In the genomic region with DNA sequence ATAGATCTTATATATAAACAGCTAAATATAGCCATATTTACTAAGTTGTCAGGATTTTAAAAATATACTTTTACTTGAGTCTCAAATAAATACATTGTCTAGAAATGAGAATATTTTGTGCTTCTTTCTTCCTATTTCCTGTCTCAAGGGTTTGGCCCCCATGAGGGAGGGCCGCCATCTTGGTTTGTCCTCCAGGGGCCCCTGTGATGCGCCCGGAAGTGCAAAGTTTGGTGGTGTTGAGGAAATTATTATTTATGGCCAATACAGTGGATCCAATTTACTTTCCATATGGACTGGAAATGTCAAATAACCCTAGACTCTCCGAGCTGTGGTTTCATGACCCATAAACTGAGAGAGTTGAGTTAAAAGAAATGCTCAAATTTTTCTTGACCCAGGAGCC, we compare ENCODE assay signal across 25 cellular contexts.
"Had no signal": no experiment of that assay in that cellular context is flagged by ENCODE, and none has a peak within 500 bp of the region (broad histone marks: within the 10 kb centered on the region; RNA-seq: fewer than 3 reads in every experiment).

No MANE protein-coding gene starts in this region.

- DNase-seq: activated CD4-positive, alpha-beta T cell treated with anti-CD3 and anti-CD28 coated beads, Interleukin-2, amount 50 U/mL, for 48 hours; activated effector memory CD4-positive, alpha-beta T cell treated with Interleukin-2 at 50 U/mL for 16 hours; activated naive CD4-positive, alpha-beta T cell treated with anti-CD3 and anti-CD28 coated beads for 36 hours; activated naive CD8-positive, alpha-beta T cell treated with anti-CD3 and anti-CD28 coated beads, Interleukin-2, amount 50 U/mL, for 24 hours; effector memory CD8-positive, alpha-beta T cell; esophagus squamous epithelium; mesendoderm; stimulated activated CD4-positive, alpha-beta T cell treated with anti-CD3 and anti-CD28 coated beads, Interleukin-1b, Interleukin-23, amount 100 ng/mL, for 48 hours; T1000 had no signal

- H3K36me3 ChIP-seq: cardiac muscle cell, esophagus squamous epithelium, gastroesophageal sphincter, heart left ventricle, lower lobe of right lung, stomach, suprapubic skin, vagina had no signal

- ATAC-seq: activated naive CD8-positive, alpha-beta T cell treated with anti-CD3 and anti-CD28 coated beads, Interleukin-2, amount 50 U/mL, for 24 hours; effector memory CD8-positive, alpha-beta T cell; left colon; lower lobe of right lung; naive thymus-derived CD4-positive, alpha-beta T cell; stimulated activated effector memory CD8-positive, alpha-beta T cell treated with anti-CD3 and anti-CD28 coated beads, Interleukin-12 subunit alpha, Interleukin-12 subunit beta, amount 100 ng/mL, for 72 hours; WTC11 had no signal

- H3K36me3 Mint-ChIP-seq: naive thymus-derived CD4-positive, alpha-beta T cell; stimulated activated effector memory CD8-positive, alpha-beta T cell treated with anti-CD3 and anti-CD28 coated beads, Interleukin-12 subunit alpha, Interleukin-12 subunit beta, amount 100 ng/mL, for 72 hours; type B pancreatic cell; WTC11 had no signal

- H3K27me3 Mint-ChIP-seq: type B pancreatic cell had no signal

- H3K27ac ChIP-seq: cardiac muscle cell, gastroesophageal sphincter, lower lobe of right lung, skin epidermis, suprapubic skin, vagina had no signal

- FAIRE-seq: keratinocyte had no signal

- H3K27ac Mint-ChIP-seq: activated naive CD4-positive, alpha-beta T cell treated with anti-CD3 and anti-CD28 coated beads for 36 hours; activated naive CD8-positive, alpha-beta T cell treated with anti-CD3 and anti-CD28 coated beads, Interleukin-2, amount 50 U/mL, for 24 hours; effector memory CD8-positive, alpha-beta T cell; naive thymus-derived CD4-positive, alpha-beta T cell; progenitor cell of endocrine pancreas; stimulated activated effector memory CD8-positive, alpha-beta T cell treated with anti-CD3 and anti-CD28 coated beads, Interleukin-12 subunit alpha, Interleukin-12 subunit beta, amount 100 ng/mL, for 72 hours; T-helper 1 cell treated with Interleukin-12 subunit alpha and Interleukin-12 subunit beta and Interleukin-4 antibody, amounts not matched to agents 30 μg/mL and 1 μg/mL, for 36 hours; type B pancreatic cell; WTC11 had no signal

- H3K9me3 Mint-ChIP-seq: activated naive CD4-positive, alpha-beta T cell treated with anti-CD3 and anti-CD28 coated beads for 36 hours; activated naive CD8-positive, alpha-beta T cell treated with anti-CD3 and anti-CD28 coated beads, Interleukin-2, amount 50 U/mL, for 24 hours; stimulated activated effector memory CD8-positive, alpha-beta T cell treated with anti-CD3 and anti-CD28 coated beads, Interleukin-12 subunit alpha, Interleukin-12 subunit beta, amount 100 ng/mL, for 72 hours; T-helper 1 cell treated with Interleukin-12 subunit alpha and Interleukin-12 subunit beta and Interleukin-4 antibody, amounts not matched to agents 30 μg/mL and 1 μg/mL, for 36 hours; type B pancreatic cell; WTC11 had no signal

- H3K9me3 ChIP-seq: esophagus squamous epithelium, gastroesophageal sphincter, lower lobe of right lung, stomach, suprapubic skin, vagina had no signal

- H3K27me3 ChIP-seq: cardiac muscle cell, esophagus squamous epithelium, heart left ventricle, vagina had no signal

- H3K4me1 Mint-ChIP-seq: activated naive CD8-positive, alpha-beta T cell treated with anti-CD3 and anti-CD28 coated beads, Interleukin-2, amount 50 U/mL, for 24 hours; naive thymus-derived CD4-positive, alpha-beta T cell; stimulated activated effector memory CD8-positive, alpha-beta T cell treated with anti-CD3 and anti-CD28 coated beads, Interleukin-12 subunit alpha, Interleukin-12 subunit beta, amount 100 ng/mL, for 72 hours had no signal

- H3K4me3 ChIP-seq: cardiac muscle cell, esophagus squamous epithelium, gastroesophageal sphincter, heart left ventricle, lower lobe of right lung, skin epidermis, stomach, suprapubic skin, vagina had no signal

- H3K4me3 Mint-ChIP-seq: activated naive CD4-positive, alpha-beta T cell treated with anti-CD3 and anti-CD28 coated beads for 36 hours; activated naive CD8-positive, alpha-beta T cell treated with anti-CD3 and anti-CD28 coated beads, Interleukin-2, amount 50 U/mL, for 24 hours; effector memory CD8-positive, alpha-beta T cell; naive thymus-derived CD4-positive, alpha-beta T cell; stimulated activated effector memory CD8-positive, alpha-beta T cell treated with anti-CD3 and anti-CD28 coated beads, Interleukin-12 subunit alpha, Interleukin-12 subunit beta, amount 100 ng/mL, for 72 hours; T-helper 1 cell treated with Interleukin-12 subunit alpha and Interleukin-12 subunit beta and Interleukin-4 antibody, amounts not matched to agents 30 μg/mL and 1 μg/mL, for 36 hours; type B pancreatic cell; WTC11 had no signal
